Comparison of ENCODE assay signal across 15 cellular contexts in genomic region chr15:101478701-101479341, GRCh38.
"Had no signal": no experiment of that assay in that cellular context is flagged by ENCODE, and none has a peak within 500 bp of the region (broad histone marks: within the 10 kb centered on the region; RNA-seq: fewer than 3 reads in every experiment).

No MANE protein-coding gene starts in this region.

- H3K27ac Mint-ChIP-seq: activated B cell treated with CpG ODN at 0.5 μM for 24 hours; activated CD8-positive, alpha-beta T cell treated with anti-CD3 and anti-CD28 coated beads for 36 hours; activated naive CD8-positive, alpha-beta T cell treated with anti-CD3 and anti-CD28 coated beads for 36 hours; dendritic cell treated with granulocyte-macrophage colony-stimulating factor and Interleukin-4, amounts not matched to agents 40 ng/mL and 50 ng/mL, for 4 days; memory B cell; stimulated activated effector memory CD8-positive, alpha-beta T cell treated with anti-CD3 and anti-CD28 coated beads, Interleukin-12 subunit alpha, Interleukin-12 subunit beta, amount 100 ng/mL, for 72 hours; T-helper 2 cell treated with Interferon-gamma antibody and Interleukin-4, amounts not matched to agents 5 μg/mL and 100 μg/mL, for 36 hours had no signal

- H3K4me1 ChIP-seq: pancreas, SJSA1, tibial nerve had no signal

- H3K4me3 Mint-ChIP-seq: activated B cell treated with CpG ODN at 0.5 μM for 24 hours; activated CD8-positive, alpha-beta T cell treated with anti-CD3 and anti-CD28 coated beads for 36 hours; activated naive CD8-positive, alpha-beta T cell treated with anti-CD3 and anti-CD28 coated beads for 36 hours; activated T-cell treated with anti-CD3 and anti-CD28 coated beads, Interleukin-2, amount 50 U/mL, for 4 hours; brain; dendritic cell treated with granulocyte-macrophage colony-stimulating factor and Interleukin-4, amounts not matched to agents 40 ng/mL and 50 ng/mL, for 4 days; memory B cell; neural crest cell; stimulated activated effector memory CD8-positive, alpha-beta T cell treated with anti-CD3 and anti-CD28 coated beads, Interleukin-12 subunit alpha, Interleukin-12 subunit beta, amount 100 ng/mL, for 72 hours; T-helper 2 cell treated with Interferon-gamma antibody and Interleukin-4, amounts not matched to agents 5 μg/mL and 100 μg/mL, for 36 hours had no signal

- ATAC-seq: activated CD8-positive, alpha-beta T cell treated with anti-CD3 and anti-CD28 coated beads for 36 hours; activated T-cell treated with anti-CD3 and anti-CD28 coated beads, Interleukin-2, amount 50 U/mL, for 4 hours; pancreas; stimulated activated effector memory CD8-positive, alpha-beta T cell treated with anti-CD3 and anti-CD28 coated beads, Interleukin-12 subunit alpha, Interleukin-12 subunit beta, amount 100 ng/mL, for 72 hours had no signal

- H3K4me1 Mint-ChIP-seq: activated B cell treated with CpG ODN at 0.5 μM for 24 hours; activated naive CD8-positive, alpha-beta T cell treated with anti-CD3 and anti-CD28 coated beads for 36 hours; memory B cell had no signal

- DNase-seq: activated B cell treated with CpG ODN at 0.5 μM for 24 hours; activated CD4-positive, alpha-beta T cell treated with anti-CD3 and anti-CD28 coated beads for 48 hours; activated CD8-positive, alpha-beta T cell treated with anti-CD3 and anti-CD28 coated beads for 36 hours; activated naive CD8-positive, alpha-beta T cell treated with anti-CD3 and anti-CD28 coated beads for 36 hours; activated T-cell treated with anti-CD3 and anti-CD28 coated beads, Interleukin-2, amount 50 U/mL, for 4 hours had no signal

- H3K9me3 ChIP-seq: pancreas, SJSA1, tibial nerve had no signal

- H3K9me3 Mint-ChIP-seq: activated B cell treated with CpG ODN at 0.5 μM for 24 hours; activated CD8-positive, alpha-beta T cell treated with anti-CD3 and anti-CD28 coated beads for 36 hours; activated naive CD8-positive, alpha-beta T cell treated with anti-CD3 and anti-CD28 coated beads for 36 hours; activated T-cell treated with anti-CD3 and anti-CD28 coated beads, Interleukin-2, amount 50 U/mL, for 4 hours; brain; dendritic cell treated with granulocyte-macrophage colony-stimulating factor and Interleukin-4, amounts not matched to agents 40 ng/mL and 50 ng/mL, for 4 days; memory B cell; neural crest cell; stimulated activated effector memory CD8-positive, alpha-beta T cell treated with anti-CD3 and anti-CD28 coated beads, Interleukin-12 subunit alpha, Interleukin-12 subunit beta, amount 100 ng/mL, for 72 hours; T-helper 2 cell treated with Interferon-gamma antibody and Interleukin-4, amounts not matched to agents 5 μg/mL and 100 μg/mL, for 36 hours had no signal

- H3K4me3 ChIP-seq: pancreas, SJSA1, tibial nerve had no signal

- H3K36me3 ChIP-seq: pancreas, SJSA1, tibial nerve had no signal

- H3K27ac ChIP-seq: pancreas, SJSA1, tibial nerve had no signal

- FAIRE-seq: islet of Langerhans, pancreas had no signal

- H3K36me3 Mint-ChIP-seq: activated naive CD8-positive, alpha-beta T cell treated with anti-CD3 and anti-CD28 coated beads for 36 hours; brain; memory B cell; stimulated activated effector memory CD8-positive, alpha-beta T cell treated with anti-CD3 and anti-CD28 coated beads, Interleukin-12 subunit alpha, Interleukin-12 subunit beta, amount 100 ng/mL, for 72 hours had no signal
